Comparison of ENCODE assay signal across 7 cellular contexts in the genomic region with DNA sequence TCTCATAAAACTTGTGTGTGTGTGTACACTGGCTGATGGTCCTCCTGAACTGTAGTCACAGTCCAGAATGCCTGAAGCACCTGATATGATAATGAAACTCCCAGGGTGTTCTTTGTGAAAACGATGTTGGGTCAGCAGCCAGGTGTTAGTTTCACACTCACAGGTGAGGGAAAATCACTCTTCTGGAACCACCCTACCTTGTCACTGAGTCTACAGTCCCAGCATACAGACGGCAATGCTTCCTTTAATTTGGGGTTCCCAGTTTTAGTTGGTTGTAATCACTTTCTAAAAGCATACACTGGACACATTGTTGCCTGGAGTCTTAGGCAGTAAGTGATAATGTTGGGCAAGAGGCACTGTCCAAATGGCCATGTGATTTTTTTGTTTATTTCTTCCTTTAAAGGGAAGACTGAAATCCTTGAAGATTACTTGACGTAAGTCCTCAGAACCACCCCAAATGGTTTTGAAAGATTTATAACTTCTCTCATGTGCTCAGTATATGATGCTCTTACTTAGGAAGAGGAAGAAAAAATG. TPM values are rescaled to one million over a fixed set of nuclear protein-coding genes. Genes with fewer than 3 reads are reported as not detected.
DNase-seq lines count a peak whose midpoint lies in the region; ATAC-seq and TF ChIP-seq lines count a peak whose summit lies in the region.

No MANE protein-coding gene starts in this region.

- WGBS in esophagus muscularis mucosa: 62% methylated on average over 3 of the region's 3 CpGs

- peaks cover 48 to 71% (median 66%) of the 10 kb centered on the region in 4 donors for H3K4me1 ChIP-seq in esophagus muscularis mucosa
- peaks cover 31 to 82% (median 72%) of the 10 kb centered on the region in 5 donors for H3K4me1 ChIP-seq in subcutaneous abdominal adipose tissue (ENCODE audit: control insufficient read depth in 5 of 5, insufficient read depth in 5 of 5, low read length in 5 of 5)

- H3K4me3 Mint-ChIP-seq in chondrocyte (ENCODE audit: unreplicated experiment): no peak overlapping the region

- intact Hi-C loops in esophagus muscularis mucosa (cut with DNase I): no loop called here

- no peak for TF ChIP-seq CTCF in esophagus muscularis mucosa (IDR thresholded peaks at IDR 0.05)
- TF ChIP-seq CTCF in chondrocyte (IDR thresholded peaks at IDR 0.05): no peak

- peaks cover 24% of the 10 kb centered on the region for H3K4me1 Mint-ChIP-seq in chondrocyte (ENCODE audit: low read depth)

- H3K9me3 Mint-ChIP-seq in chondrocyte (ENCODE audit: low read depth): no peaks in the 10 kb centered on the region

- H3K9me3 ChIP-seq in esophagus muscularis mucosa (no peaks in the 10 kb centered on the region), subcutaneous abdominal adipose tissue (ENCODE audit: control insufficient read depth in 5 of 5, low read length in 5 of 5) (no peaks in the 10 kb centered on the region)

- no peak for TF ChIP-seq EP300 in esophagus muscularis mucosa (IDR thresholded peaks at IDR 0.05)

- H3K36me3 ChIP-seq in esophagus muscularis mucosa (no peaks in the 10 kb centered on the region), subcutaneous abdominal adipose tissue (ENCODE audit: control insufficient read depth in 5 of 5, insufficient read depth in 5 of 5, low read length in 5 of 5) (no peaks in the 10 kb centered on the region)

- no peaks in the 10 kb centered on the region for H3K36me3 Mint-ChIP-seq in chondrocyte (ENCODE audit: low read depth)

- H3K4me3 ChIP-seq in esophagus muscularis mucosa (peak overlapping the region in 1 of 4 donors; percentile 23), subcutaneous abdominal adipose tissue (ENCODE audit: low read depth in 1 of 5, low read length in 5 of 5) (peak overlapping the region in 2 of 5 donors; percentile 33 to 45)

- ATAC-seq in GM19467 (IDR thresholded peaks at IDR 0.05; ENCODE audit: unreplicated experiment) (peak; percentile 64), HG03196 (IDR thresholded peaks at IDR 0.05; ENCODE audit: unreplicated experiment) (peak; percentile 56)

- no peak for TF ChIP-seq POLR2A in esophagus muscularis mucosa (IDR thresholded peaks at IDR 0.05; ENCODE audit: low read depth)

- H3K27me3 ChIP-seq in esophagus muscularis mucosa (no peaks in the 10 kb centered on the region), subcutaneous abdominal adipose tissue (ENCODE audit: control insufficient read depth in 5 of 5, insufficient read depth in 4 of 5, low read length in 5 of 5) (no peaks in the 10 kb centered on the region)

- H3K27ac Mint-ChIP-seq in chondrocyte (ENCODE audit: unreplicated experiment): no peak overlapping the region

- DNase-seq in esophagus muscularis mucosa (ENCODE audit: extremely low spot score) (no peak), chondrocyte (ENCODE audit: low spot score) (no peak), HK-2 (ENCODE audit: unreplicated experiment) (no peak), NCI-H187 treated with DMSO at 0.1 percent for 48 hours (lab: John Stamatoyannopoulos, UW) (no peak)

- H3K9ac ChIP-seq in subcutaneous abdominal adipose tissue (ENCODE audit: low read length in 5 of 5): peak overlapping the region in 3 of 5 donors; percentile 5 to 57 (median 16)

- H3K27ac ChIP-seq in esophagus muscularis mucosa (replicated peaks in 1 of 4) (peak overlapping the region; percentile 61 to 80 (median 76)), subcutaneous abdominal adipose tissue (ENCODE audit: low read depth, low read length) (peak overlapping the region; percentile 75)

- H3K27me3 Mint-ChIP-seq in chondrocyte (ENCODE audit: low read depth): no peaks in the 10 kb centered on the region

RNA-seq across cellular contexts. Expression of a gene that starts 18.2 kb away (rescaled TPM):
- total RNA-seq in esophagus muscularis mucosa (100 to 1,000 TPM; 132 to 205 (median 190) TPM), chondrocyte (119 to 136 TPM (median 123 TPM) in 3 replicates)

RNA-seq across cellular contexts. Expression of a gene that starts 40.2 kb away (rescaled TPM):
- total RNA-seq in esophagus muscularis mucosa (10 to 100 TPM; 17.7 to 22.8 (median 20.5) TPM), chondrocyte (13.3 to 19.2 TPM (median 13.9 TPM) in 3 replicates)
